8 cellular contexts compared by ENCODE assay signal in the genomic region with DNA sequence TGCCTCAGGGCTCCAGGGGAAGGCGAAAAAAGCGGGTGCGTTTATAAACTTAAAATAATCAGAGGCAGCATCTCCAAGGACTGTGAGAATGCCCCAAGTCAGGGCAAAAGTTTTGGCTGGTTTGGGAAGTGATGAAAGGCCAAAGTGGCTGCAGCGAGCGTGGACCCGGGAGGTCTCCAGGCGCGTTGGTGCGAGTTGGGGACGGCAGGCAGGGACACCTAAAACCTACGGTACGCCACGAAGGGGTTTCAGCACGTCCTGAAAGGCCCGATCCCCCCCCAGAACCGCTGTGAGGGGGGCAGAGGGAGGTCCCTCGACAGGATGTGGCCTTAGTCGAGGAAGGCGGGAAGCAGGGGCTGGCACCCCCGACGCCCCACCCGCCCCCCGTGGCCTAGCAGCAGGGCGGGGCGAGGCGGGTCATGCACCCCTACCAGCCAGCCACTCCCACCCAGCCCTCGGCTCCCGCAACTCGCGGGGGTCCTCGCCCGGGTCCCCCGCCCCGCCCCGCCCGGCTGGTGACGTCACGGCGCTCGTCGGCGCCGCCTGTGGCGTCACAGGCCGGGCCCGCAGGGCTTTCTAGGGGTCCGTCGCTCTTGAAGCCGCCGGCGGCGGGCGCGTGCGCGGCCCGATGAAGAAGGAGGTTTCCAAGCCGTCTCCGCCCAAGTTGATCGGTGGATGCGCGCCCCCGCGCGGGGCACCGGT. TPM values are rescaled to one million over a fixed set of nuclear protein-coding genes. Genes with fewer than 3 reads are reported as not detected.
DNase-seq lines count a peak whose midpoint lies in the region; ATAC-seq and TF ChIP-seq lines count a peak whose summit lies in the region.

A gene with protein sequence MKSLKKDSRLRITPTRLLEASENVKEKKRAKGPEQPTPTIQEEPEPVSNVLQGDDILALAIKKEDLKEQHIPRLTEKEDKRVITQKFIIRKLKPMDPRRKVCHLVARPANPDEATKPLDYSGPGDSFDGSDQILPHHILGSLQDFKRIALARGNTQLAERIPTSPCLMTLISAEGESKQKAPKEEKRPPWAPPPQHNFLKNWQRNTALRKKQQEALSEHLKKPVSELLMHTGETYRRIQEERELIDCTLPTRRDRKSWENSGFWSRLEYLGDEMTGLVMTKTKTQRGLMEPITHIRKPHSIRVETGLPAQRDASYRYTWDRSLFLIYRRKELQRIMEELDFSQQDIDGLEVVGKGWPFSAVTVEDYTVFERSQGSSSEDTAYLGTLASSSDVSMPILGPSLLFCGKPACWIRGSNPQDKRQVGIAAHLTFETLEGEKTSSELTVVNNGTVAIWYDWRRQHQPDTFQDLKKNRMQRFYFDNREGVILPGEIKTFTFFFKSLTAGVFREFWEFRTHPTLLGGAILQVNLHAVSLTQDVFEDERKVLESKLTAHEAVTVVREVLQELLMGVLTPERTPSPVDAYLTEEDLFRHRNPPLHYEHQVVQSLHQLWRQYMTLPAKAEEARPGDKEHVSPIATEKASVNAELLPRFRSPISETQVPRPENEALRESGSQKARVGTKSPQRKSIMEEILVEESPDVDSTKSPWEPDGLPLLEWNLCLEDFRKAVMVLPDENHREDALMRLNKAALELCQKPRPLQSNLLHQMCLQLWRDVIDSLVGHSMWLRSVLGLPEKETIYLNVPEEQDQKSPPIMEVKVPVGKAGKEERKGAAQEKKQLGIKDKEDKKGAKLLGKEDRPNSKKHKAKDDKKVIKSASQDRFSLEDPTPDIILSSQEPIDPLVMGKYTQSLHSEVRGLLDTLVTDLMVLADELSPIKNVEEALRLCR (plus strand): TSS at position 569 of the 702 bp plus-strand sequence. CDS start 236 bp downstream, outside the sequence.

- peak within 1 kb of the TSS; percentile 2 to 6 for H3K9ac ChIP-seq in liver (ENCODE audit: low read depth in 1 of 2, low read length in 2 of 2)

- peak within 1 kb of the TSS; percentile 18 to 41 for H3K27ac ChIP-seq in liver (ENCODE audit: low read depth in 1 of 2, low read length in 2 of 2)

- H3K36me3 ChIP-seq in liver (ENCODE audit: control insufficient read depth in 4 of 4, insufficient read depth in 3 of 4, low read depth in 1 of 4, low read length in 3 of 4): no peaks in the 10 kb centered on the region

- no peak for TF ChIP-seq RAD21 in liver (IDR thresholded peaks at IDR 0.05)

- peak; percentile 86 to 90 for DNase-seq in NCI-H1930 (lab: John Stamatoyannopoulos, UW)
- DNase-seq in activated CD4-positive, alpha-beta T cell treated with anti-CD3 and anti-CD28 coated beads, Interleukin-2, amount 50 U/mL, for 48 hours: peak; percentile 80 to 86
- peak; percentile 30 to 88 for DNase-seq in dermis microvascular lymphatic vessel endothelial cell (ENCODE audit: low read depth in 2 of 2)
- peak; percentile 57 to 73 for DNase-seq in stimulated activated CD4-positive, alpha-beta T cell treated with anti-CD3 and anti-CD28 coated beads, Interleukin-2, amount 100 ng/mL, for 48 hours

- no peaks in the 10 kb centered on the region for H3K9me3 ChIP-seq in liver (ENCODE audit: control insufficient read depth in 4 of 4, low read length in 3 of 4)

- WGBS in liver: 14% methylated on average over 66 of the region's 66 CpGs

- H3K4me3 ChIP-seq in liver (ENCODE audit: low read depth in 1 of 3, low read length in 3 of 3): peak within 1 kb of the TSS; percentile 12 to 58 (median 56)

- ATAC-seq in GM18867 (IDR thresholded peaks at IDR 0.05; ENCODE audit: unreplicated experiment): peak; percentile 61
- no peak for ATAC-seq in GM18519 (IDR thresholded peaks at IDR 0.05; ENCODE audit: low FRiP score, unreplicated experiment)
- no peak for ATAC-seq in GM19023 (IDR thresholded peaks at IDR 0.05; ENCODE audit: unreplicated experiment)

- TF ChIP-seq CTCF in liver (IDR thresholded peaks at IDR 0.05; ENCODE audit: low read depth, low read length, missing input control): no peak

- H3K27me3 ChIP-seq in liver (ENCODE audit: control insufficient read depth in 4 of 4, insufficient read depth in 4 of 4, low read length in 3 of 4): no peaks in the 10 kb centered on the region

- peaks cover 0 to 8% (median 0%) of the 10 kb centered on the region in 4 donors for H3K4me1 ChIP-seq in liver (ENCODE audit: control insufficient read depth in 4 of 4, insufficient read depth in 4 of 4, low read length in 3 of 4)

TF ChIP-seq in liver, 16 proteins besides CTCF, POLR2A, EP300 and RAD21:
- TF ChIP-seq NR2F2 (IDR thresholded peaks at IDR 0.05) (no peak), EGR1 (IDR thresholded peaks at IDR 0.05; ENCODE audit: low read depth in 2 of 2) (no peak), GABPA (IDR thresholded peaks at IDR 0.05 in 1 of 2, conservative IDR thresholded peaks at IDR 0.05 in 1 of 2) (no peak), SP1 (IDR thresholded peaks at IDR 0.05) (no peak), JUND (IDR thresholded peaks at IDR 0.05) (no peak), FOXA1 (IDR thresholded peaks at IDR 0.05) (no peak), RXRA (IDR thresholded peaks at IDR 0.05) (no peak), HNF4G (IDR thresholded peaks at IDR 0.05) (no peak), FOXA2 (IDR thresholded peaks at IDR 0.05) (no peak), TAF1 (conservative IDR thresholded peaks at IDR 0.05) (no peak), YY1 (IDR thresholded peaks at IDR 0.05) (no peak), HNF4A (conservative IDR thresholded peaks at IDR 0.05) (no peak)
- TF ChIP-seq, protein P1, sequence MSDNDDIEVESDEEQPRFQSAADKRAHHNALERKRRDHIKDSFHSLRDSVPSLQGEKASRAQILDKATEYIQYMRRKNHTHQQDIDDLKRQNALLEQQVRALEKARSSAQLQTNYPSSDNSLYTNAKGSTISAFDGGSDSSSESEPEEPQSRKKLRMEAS (IDR thresholded peaks at IDR 0.05): no peak
- TF ChIP-seq, protein P2, sequence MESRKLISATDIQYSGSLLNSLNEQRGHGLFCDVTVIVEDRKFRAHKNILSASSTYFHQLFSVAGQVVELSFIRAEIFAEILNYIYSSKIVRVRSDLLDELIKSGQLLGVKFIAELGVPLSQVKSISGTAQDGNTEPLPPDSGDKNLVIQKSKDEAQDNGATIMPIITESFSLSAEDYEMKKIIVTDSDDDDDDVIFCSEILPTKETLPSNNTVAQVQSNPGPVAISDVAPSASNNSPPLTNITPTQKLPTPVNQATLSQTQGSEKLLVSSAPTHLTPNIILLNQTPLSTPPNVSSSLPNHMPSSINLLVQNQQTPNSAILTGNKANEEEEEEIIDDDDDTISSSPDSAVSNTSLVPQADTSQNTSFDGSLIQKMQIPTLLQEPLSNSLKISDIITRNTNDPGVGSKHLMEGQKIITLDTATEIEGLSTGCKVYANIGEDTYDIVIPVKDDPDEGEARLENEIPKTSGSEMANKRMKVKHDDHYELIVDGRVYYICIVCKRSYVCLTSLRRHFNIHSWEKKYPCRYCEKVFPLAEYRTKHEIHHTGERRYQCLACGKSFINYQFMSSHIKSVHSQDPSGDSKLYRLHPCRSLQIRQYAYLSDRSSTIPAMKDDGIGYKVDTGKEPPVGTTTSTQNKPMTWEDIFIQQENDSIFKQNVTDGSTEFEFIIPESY (IDR thresholded peaks at IDR 0.05): no peak
- TF ChIP-seq, protein P3, sequence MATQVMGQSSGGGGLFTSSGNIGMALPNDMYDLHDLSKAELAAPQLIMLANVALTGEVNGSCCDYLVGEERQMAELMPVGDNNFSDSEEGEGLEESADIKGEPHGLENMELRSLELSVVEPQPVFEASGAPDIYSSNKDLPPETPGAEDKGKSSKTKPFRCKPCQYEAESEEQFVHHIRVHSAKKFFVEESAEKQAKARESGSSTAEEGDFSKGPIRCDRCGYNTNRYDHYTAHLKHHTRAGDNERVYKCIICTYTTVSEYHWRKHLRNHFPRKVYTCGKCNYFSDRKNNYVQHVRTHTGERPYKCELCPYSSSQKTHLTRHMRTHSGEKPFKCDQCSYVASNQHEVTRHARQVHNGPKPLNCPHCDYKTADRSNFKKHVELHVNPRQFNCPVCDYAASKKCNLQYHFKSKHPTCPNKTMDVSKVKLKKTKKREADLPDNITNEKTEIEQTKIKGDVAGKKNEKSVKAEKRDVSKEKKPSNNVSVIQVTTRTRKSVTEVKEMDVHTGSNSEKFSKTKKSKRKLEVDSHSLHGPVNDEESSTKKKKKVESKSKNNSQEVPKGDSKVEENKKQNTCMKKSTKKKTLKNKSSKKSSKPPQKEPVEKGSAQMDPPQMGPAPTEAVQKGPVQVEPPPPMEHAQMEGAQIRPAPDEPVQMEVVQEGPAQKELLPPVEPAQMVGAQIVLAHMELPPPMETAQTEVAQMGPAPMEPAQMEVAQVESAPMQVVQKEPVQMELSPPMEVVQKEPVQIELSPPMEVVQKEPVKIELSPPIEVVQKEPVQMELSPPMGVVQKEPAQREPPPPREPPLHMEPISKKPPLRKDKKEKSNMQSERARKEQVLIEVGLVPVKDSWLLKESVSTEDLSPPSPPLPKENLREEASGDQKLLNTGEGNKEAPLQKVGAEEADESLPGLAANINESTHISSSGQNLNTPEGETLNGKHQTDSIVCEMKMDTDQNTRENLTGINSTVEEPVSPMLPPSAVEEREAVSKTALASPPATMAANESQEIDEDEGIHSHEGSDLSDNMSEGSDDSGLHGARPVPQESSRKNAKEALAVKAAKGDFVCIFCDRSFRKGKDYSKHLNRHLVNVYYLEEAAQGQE (IDR thresholded peaks at IDR 0.05): no peak
- TF ChIP-seq, protein P4, sequence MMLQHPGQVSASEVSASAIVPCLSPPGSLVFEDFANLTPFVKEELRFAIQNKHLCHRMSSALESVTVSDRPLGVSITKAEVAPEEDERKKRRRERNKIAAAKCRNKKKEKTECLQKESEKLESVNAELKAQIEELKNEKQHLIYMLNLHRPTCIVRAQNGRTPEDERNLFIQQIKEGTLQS (IDR thresholded peaks at IDR 0.05): no peak

RNA-seq across cellular contexts. Expression of the gene that starts here (rescaled TPM):
- total RNA-seq in dermis microvascular lymphatic vessel endothelial cell (0.13 and 0.26 TPM in 2 replicates), liver (under 1 TPM; 0.23 to 0.25 TPM)
- polyA plus RNA-seq in liver: not detected

Comparison
In these comparisons a context has a peak if more than half of its experiments do, and no peak if none do; other contexts are left out.
1. Peak in DNase-seq in dermis microvascular lymphatic vessel endothelial cell; RNA of the gene not detected or under 1 TPM.